ENCODE assay signal across 15 cellular contexts in the genomic region with DNA sequence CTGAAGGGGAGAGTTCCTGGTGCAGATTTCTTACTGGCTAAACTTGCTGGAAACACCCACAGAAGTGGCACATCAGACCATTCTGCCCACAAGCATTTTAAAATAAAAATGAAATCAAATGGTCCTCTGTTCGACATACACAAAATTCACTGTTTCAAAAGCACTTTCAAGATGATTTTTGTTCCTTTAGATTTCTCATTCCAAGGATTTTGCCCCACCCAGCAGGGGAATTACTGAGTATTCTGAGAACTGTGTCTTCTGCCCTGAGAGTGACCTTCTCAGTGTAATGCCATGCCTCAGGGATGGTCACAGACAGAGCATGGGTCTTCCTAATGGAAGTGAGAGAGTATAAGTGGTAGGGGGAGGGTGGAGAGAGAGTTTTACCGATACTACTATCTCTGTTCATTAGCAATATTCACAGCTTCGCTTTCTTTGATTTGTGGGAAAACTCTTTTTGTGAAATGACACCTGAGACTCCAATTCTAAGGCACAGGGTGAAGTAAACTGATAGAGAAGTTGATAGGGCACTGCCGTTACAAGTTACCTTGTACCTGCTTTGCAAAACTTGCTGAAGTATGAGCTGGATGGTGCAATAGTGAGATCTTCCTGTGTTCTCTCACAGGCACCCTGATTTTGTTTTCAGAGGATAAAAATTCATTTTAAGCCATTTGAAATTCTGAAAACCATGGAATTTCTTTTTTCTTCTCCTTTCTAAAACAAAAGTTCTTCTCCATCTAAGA.
"Had no signal": no experiment of that assay in that cellular context is flagged by ENCODE, and none has a peak within 500 bp of the region (broad histone marks: within the 10 kb centered on the region; RNA-seq: fewer than 3 reads in every experiment).

No MANE protein-coding gene starts in this region.

- H3K36me3 ChIP-seq: heart left ventricle, tibial artery had no signal

- H3K27me3 Mint-ChIP-seq: activated B cell treated with CpG ODN at 0.5 μM for 24 hours; activated CD4-positive, alpha-beta T cell treated with anti-CD3 and anti-CD28 coated beads, Interleukin-2, amount 10 ng/mL, durations not matched to agents 7 days and 5 days; stimulated activated naive CD8-positive, alpha-beta T cell treated with anti-CD3 and anti-CD28 coated beads, Interleukin-15, amount 100 ng/mL, for 72 hours had no signal

- H3K4me1 ChIP-seq: foreskin keratinocyte had no signal

- DNase-seq: activated B cell treated with CpG ODN at 0.5 μM for 24 hours; activated CD4-positive, alpha-beta T cell treated with anti-CD3 and anti-CD28 coated beads, Interleukin-2, amount 10 ng/mL, durations not matched to agents 7 days and 5 days; activated naive CD4-positive, alpha-beta T cell treated with anti-CD3 and anti-CD28 coated beads, Interleukin-2, amount 50 U/mL, for 16 hours; foreskin keratinocyte; heart left ventricle; kidney; naive thymus-derived CD4-positive, alpha-beta T cell; SK-N-SH; stimulated activated CD4-positive, alpha-beta T cell treated with anti-CD3 and anti-CD28 coated beads, Interleukin-15, amount 100 ng/mL, for 24 hours; stimulated activated CD4-positive, alpha-beta T cell treated with anti-CD3 and anti-CD28 coated beads, Interleukin-4, amount 100 ng/mL, for 24 hours; stimulated activated naive CD8-positive, alpha-beta T cell treated with anti-CD3 and anti-CD28 coated beads, Interleukin-15, amount 100 ng/mL, for 72 hours; T-helper 1 cell; tibial artery had no signal

- H3K27ac Mint-ChIP-seq: activated B cell treated with CpG ODN at 0.5 μM for 24 hours; activated CD4-positive, alpha-beta T cell treated with anti-CD3 and anti-CD28 coated beads, Interleukin-2, amount 10 ng/mL, durations not matched to agents 7 days and 5 days had no signal

- H3K4me3 Mint-ChIP-seq: activated B cell treated with CpG ODN at 0.5 μM for 24 hours; activated CD4-positive, alpha-beta T cell treated with anti-CD3 and anti-CD28 coated beads, Interleukin-2, amount 10 ng/mL, durations not matched to agents 7 days and 5 days; brain; naive thymus-derived CD4-positive, alpha-beta T cell; stimulated activated naive CD8-positive, alpha-beta T cell treated with anti-CD3 and anti-CD28 coated beads, Interleukin-15, amount 100 ng/mL, for 72 hours had no signal

- H3K4me1 Mint-ChIP-seq: activated CD4-positive, alpha-beta T cell treated with anti-CD3 and anti-CD28 coated beads, Interleukin-2, amount 10 ng/mL, durations not matched to agents 7 days and 5 days; stimulated activated naive CD8-positive, alpha-beta T cell treated with anti-CD3 and anti-CD28 coated beads, Interleukin-15, amount 100 ng/mL, for 72 hours had no signal

- H3K9me3 ChIP-seq: heart left ventricle, SK-N-SH, tibial artery had no signal

- H3K9ac ChIP-seq: SK-N-SH had no signal

- H3K27me3 ChIP-seq: foreskin keratinocyte, heart left ventricle, tibial artery had no signal

- ATAC-seq: esophagus mucosa; foreskin keratinocyte; naive thymus-derived CD4-positive, alpha-beta T cell; stimulated activated naive CD8-positive, alpha-beta T cell treated with anti-CD3 and anti-CD28 coated beads, Interleukin-15, amount 100 ng/mL, for 72 hours had no signal

- H3K36me3 Mint-ChIP-seq: brain had no signal

- H3K4me3 ChIP-seq: heart left ventricle, tibial artery had no signal

- H3K9me3 Mint-ChIP-seq: activated B cell treated with CpG ODN at 0.5 μM for 24 hours had no signal

- H3K27ac ChIP-seq: foreskin keratinocyte, tibial artery had no signal
